In genomic region chr10:69092959-69093850, GRCh38 we compare ENCODE assay signal across 8 cellular contexts. TPM values are rescaled to one million over a fixed set of nuclear protein-coding genes. Genes with fewer than 3 reads are reported as not detected.
DNase-seq lines count a peak whose midpoint lies in the region; ATAC-seq, FAIRE-seq and TF ChIP-seq lines count a peak whose summit lies in the region.

No MANE protein-coding gene starts in this region.

- H2AFZ ChIP-seq in endothelial cell of umbilical vein (ENCODE audit: low read depth, low read length): no peak overlapping the region

- intact Hi-C loops in endothelial cell of umbilical vein (cut with micrococcal nuclease): loop anchor here (1.0 kb wide), 3 partner anchors 31 to 105 kb away; partner anchors contain the start of genes KIFBP and VPS26A

- H4K20me1 ChIP-seq in endothelial cell of umbilical vein (replicated peaks; ENCODE audit: control insufficient read depth, extremely low read depth, insufficient read depth, low read length): no peaks in the 10 kb centered on the region

- CTCF ChIA-PET in endothelial cell of umbilical vein (lab: Charles Lee): interaction anchor here (0.6 to 11.1 kb wide), 18 partner anchors 8 to 320 kb away, joined by 3 to 298 read pairs (median 4); partner anchors contain the start of genes DDX21 and VPS26A

- BruUV-seq in endothelial cell of umbilical vein (replicated peaks; lab: Mats Ljungman, UMichigan): no TSS peak

- no peaks in the 10 kb centered on the region for H3K9me3 ChIP-seq in endothelial cell of umbilical vein (replicated peaks; ENCODE audit: control insufficient read depth, insufficient read depth, low read length)

- H3K9me1 ChIP-seq in endothelial cell of umbilical vein (replicated peaks; ENCODE audit: control insufficient read depth, extremely low read depth, insufficient read depth, low read length): no peaks in the 10 kb centered on the region

- H3K27me3 ChIP-seq in endothelial cell of umbilical vein (ENCODE audit: control insufficient read depth in 2 of 2, insufficient read depth in 2 of 2, low read length in 2 of 2): no peaks in the 10 kb centered on the region

- TF ChIP-seq CTCF in endothelial cell of umbilical vein (IDR thresholded peaks at IDR 0.05; ENCODE audit: extremely low read depth in 1 of 2, insufficient read depth in 1 of 2, low read depth in 1 of 2, low read length in 2 of 2): peak; percentile 54 to 55

- TF ChIP-seq POLR2A in endothelial cell of umbilical vein (IDR thresholded peaks at IDR 0.05; ENCODE audit: low read depth, low read length): no peak

- H3K36me3 ChIP-seq in endothelial cell of umbilical vein (ENCODE audit: control insufficient read depth in 2 of 2, extremely low read depth in 1 of 2, insufficient read depth in 2 of 2, low read length in 2 of 2): peaks cover 0 to 2% of the 10 kb centered on the region in 2 experiments

- FAIRE-seq in endothelial cell of umbilical vein (lab: Jason Lieb, UNC): peak; percentile 76

- ATAC-seq in HG02642 (IDR thresholded peaks at IDR 0.05; ENCODE audit: poor library complexity, unreplicated experiment): no peak

- H3K79me2 ChIP-seq in endothelial cell of umbilical vein (ENCODE audit: control insufficient read depth, insufficient read depth, low read length): peaks cover 96% of the 10 kb centered on the region

- no peak overlapping the region for H3K9ac ChIP-seq in endothelial cell of umbilical vein (replicated peaks; ENCODE audit: extremely low read depth, insufficient read depth, low read length)

- POLR2A ChIA-PET in endothelial cell of umbilical vein (lab: Charles Lee): no interaction called here

- H3K4me1 ChIP-seq in endothelial cell of umbilical vein (ENCODE audit: control insufficient read depth, extremely low read depth, insufficient read depth, low read length): peaks cover 33% of the 10 kb centered on the region

- no peak overlapping the region for H3K4me3 ChIP-seq in endothelial cell of umbilical vein (replicated peaks in 1 of 3; ENCODE audit: insufficient read depth in 1 of 3, low read depth in 1 of 3, low read length in 3 of 3)

- no peak overlapping the region for H3K27ac ChIP-seq in endothelial cell of umbilical vein (ENCODE audit: insufficient read depth, low read depth, low read length)

- DNase-seq in ELR (ENCODE audit: low read depth) (peak; percentile 85), HT-29 (ENCODE audit: low spot score) (peak; percentile 91), NOMO-1 (lab: John Stamatoyannopoulos, UW; ENCODE audit: unreplicated experiment in 2 of 2) (peak; percentile 27 to 88), endothelial cell of umbilical vein (ENCODE audit: low read depth, low spot score) (peak; percentile 85), mucosa of gallbladder (ENCODE audit: low spot score) (peak; percentile 91)
- peak; percentile 85 for DNase-seq in activated CD8-positive, alpha-beta memory T cell treated with anti-CD3 and anti-CD28 coated beads for 24 hours
- peak; percentile 56 to 76 for DNase-seq in stimulated activated CD8-positive, alpha-beta memory T cell treated with anti-CD3 and anti-CD28 coated beads, Interleukin-7, amount 100 ng/mL, for 4 hours (ENCODE audit: low read depth in 2 of 2)

- dilution Hi-C loops in endothelial cell of umbilical vein (cut with MboI; ENCODE audit: extremely low pct_ligation_motif_present, low sequenced_read_pairs): no loop called here

- peak overlapping the region; percentile 6 for H3K4me2 ChIP-seq in endothelial cell of umbilical vein (ENCODE audit: insufficient read depth, low read length)

TF ChIP-seq in endothelial cell of umbilical vein, 7 proteins besides CTCF, POLR2A, EP300 and RAD21:
- TF ChIP-seq JUN (IDR thresholded peaks at IDR 0.05; ENCODE audit: borderline replicate concordance, insufficient read depth, insufficient read length, low read depth): no peak
- no peak for TF ChIP-seq MAX (IDR thresholded peaks at IDR 0.05; ENCODE audit: insufficient read depth, insufficient read length)
- no peak for TF ChIP-seq FOS (IDR thresholded peaks at IDR 0.05; ENCODE audit: borderline replicate concordance, insufficient read depth, low read length)
- no peak for TF ChIP-seq MYC (IDR thresholded peaks at IDR 0.05; ENCODE audit: low read depth, low read length)
- TF ChIP-seq EZH2 (IDR thresholded peaks at IDR 0.05; ENCODE audit: borderline replicate concordance, low read depth, low read length, severe bottlenecking): no peak
- no peak for TF ChIP-seq POLR2AphosphoS5 (IDR thresholded peaks at IDR 0.05; ENCODE audit: insufficient read depth, low read depth, low read length)
- TF ChIP-seq GATA2 (IDR thresholded peaks at IDR 0.05; ENCODE audit: insufficient read depth, insufficient read length, low read depth, low read length): no peak

RNA-seq across cellular contexts. Expression of gene SRGN, which starts 5.3 kb away (rescaled TPM):
- 0.13 TPM in 1 of 2 replicates, not detected in the other for total RNA-seq in HT-29 (2014; rRNA removed; shearing (Covaris generic))
- 433 and 450 TPM in 2 replicates for total RNA-seq in endothelial cell of umbilical vein
- polyA plus RNA-seq in endothelial cell of umbilical vein: 331 and 384 TPM in 2 replicates
- polyA plus RNA-seq in endothelial cell of umbilical vein (2011; cell fraction: cytosol; rRNA removed): 508 and 539 TPM in 2 replicates
- 158 and 239 TPM in 2 replicates for polyA plus RNA-seq in endothelial cell of umbilical vein (2011; cell fraction: nucleus; rRNA removed)
- polyA plus RNA-seq in endothelial cell of umbilical vein (2012): 819 and 1,078 TPM in 2 replicates
- polyA minus RNA-seq in endothelial cell of umbilical vein: 297 and 324 TPM in 2 replicates
- 1.3 TPM for polyA minus RNA-seq in endothelial cell of umbilical vein (2011; cell fraction: cytosol; rRNA and poly(A)+ RNA removed)
- 49.0 and 69.0 TPM in 2 replicates for polyA minus RNA-seq in endothelial cell of umbilical vein (2011; cell fraction: nucleus; rRNA and poly(A)+ RNA removed)
- total RNA-seq in mucosa of gallbladder: 91.4 TPM

RNA-seq across cellular contexts. Expression of gene VPS26A, which starts 30.8 kb away (rescaled TPM):
- total RNA-seq in HT-29 (2014; rRNA removed; shearing (Covaris generic)): 10.3 TPM in 2 replicates
- 55.8 and 60.3 TPM in 2 replicates for total RNA-seq in endothelial cell of umbilical vein
- 8.7 and 11.7 TPM in 2 replicates for polyA plus RNA-seq in endothelial cell of umbilical vein
- 16.3 and 16.7 TPM in 2 replicates for polyA plus RNA-seq in endothelial cell of umbilical vein (2011; cell fraction: cytosol; rRNA removed)
- polyA plus RNA-seq in endothelial cell of umbilical vein (2011; cell fraction: nucleus; rRNA removed): 9.4 and 12.2 TPM in 2 replicates
- polyA plus RNA-seq in endothelial cell of umbilical vein (2012): 54.6 and 75.6 TPM in 2 replicates
- polyA minus RNA-seq in endothelial cell of umbilical vein: 6.1 TPM in 2 replicates
- 12.9 TPM for polyA minus RNA-seq in endothelial cell of umbilical vein (2011; cell fraction: cytosol; rRNA and poly(A)+ RNA removed)
- polyA minus RNA-seq in endothelial cell of umbilical vein (2011; cell fraction: nucleus; rRNA and poly(A)+ RNA removed): 5.5 and 5.8 TPM in 2 replicates
- 39.7 TPM for total RNA-seq in mucosa of gallbladder

Comparison
In these comparisons a context has a peak if more than half of its experiments do, and no peak if none do; other contexts are left out.
1. RNA of gene SRGN, which starts 5.3 kb away (total RNA-seq): 433 to 450 TPM in endothelial cell of umbilical vein and 91.4 TPM in mucosa of gallbladder (single experiment); 0.13 TPM in HT-29; every median in the first group is over 10 times any median in the second.
2. Peak in every context shown above with its lines, with median percentiles within 50 percentile points of each other: DNase-seq.